In genomic region chr3:4751057-4752051, GRCh38 we compare ENCODE assay signal across 8 cellular contexts.
DNase-seq lines count a peak whose midpoint lies in the region; ATAC-seq and TF ChIP-seq lines count a peak whose summit lies in the region.

No MANE protein-coding gene starts in this region.

- no peak overlapping the region for H3K27ac ChIP-seq in MM.1S (ENCODE audit: low read length)

- H3K27ac Mint-ChIP-seq in activated CD8-positive, alpha-beta memory T cell treated with anti-CD3 and anti-CD28 coated beads, Interleukin-2, amount 10 ng/mL, durations not matched to agents 7 days and 5 days = peak overlapping the region; percentile 1
- H3K27ac Mint-ChIP-seq in activated CD8-positive, alpha-beta T cell treated with anti-CD3 and anti-CD28 coated beads for 36 hours = peak overlapping the region; percentile 43

- no peak for TF ChIP-seq CTCF in activated CD8-positive, alpha-beta T cell treated with anti-CD3 and anti-CD28 coated beads for 36 hours (IDR thresholded peaks at IDR 0.05)
- no peak for TF ChIP-seq CTCF in MM.1S (IDR thresholded peaks at IDR 0.05; ENCODE audit: low read length)

- no peak for DNase-seq in activated CD8-positive, alpha-beta memory T cell treated with anti-CD3 and anti-CD28 coated beads, Interleukin-2, amount 10 ng/mL, durations not matched to agents 7 days and 5 days
- DNase-seq in activated CD8-positive, alpha-beta memory T cell treated with anti-CD3 and anti-CD28 coated beads for 24 hours = no peak
- DNase-seq in activated CD8-positive, alpha-beta T cell treated with anti-CD3 and anti-CD28 coated beads for 36 hours = no peak
- no peak for DNase-seq in Right ventricle myocardium superior
- no peak for DNase-seq in sciatic nerve (ENCODE audit: low spot score)
- no peak for DNase-seq in NCI-H2107 (lab: John Stamatoyannopoulos, UW)
- DNase-seq in MM.1S = no peak

- no peaks in the 10 kb centered on the region for H3K9me3 Mint-ChIP-seq in activated CD8-positive, alpha-beta memory T cell treated with anti-CD3 and anti-CD28 coated beads, Interleukin-2, amount 10 ng/mL, durations not matched to agents 7 days and 5 days (ENCODE audit: low read depth)
- H3K9me3 Mint-ChIP-seq in activated CD8-positive, alpha-beta T cell treated with anti-CD3 and anti-CD28 coated beads for 36 hours = no peaks in the 10 kb centered on the region

- H3K4me3 Mint-ChIP-seq in activated CD8-positive, alpha-beta memory T cell treated with anti-CD3 and anti-CD28 coated beads, Interleukin-2, amount 10 ng/mL, durations not matched to agents 7 days and 5 days = no peak overlapping the region
- H3K4me3 Mint-ChIP-seq in activated CD8-positive, alpha-beta T cell treated with anti-CD3 and anti-CD28 coated beads for 36 hours = no peak overlapping the region

- H3K27me3 ChIP-seq in MM.1S (replicated peaks; ENCODE audit: insufficient read depth, low read length) = no peaks in the 10 kb centered on the region

- no peak overlapping the region for H2AFZ ChIP-seq in MM.1S (ENCODE audit: low read length)

- H3K4me2 ChIP-seq in MM.1S (ENCODE audit: low read depth, low read length) = no peak overlapping the region

- no peak for ATAC-seq in activated CD8-positive, alpha-beta memory T cell treated with anti-CD3 and anti-CD28 coated beads, Interleukin-2, amount 10 ng/mL, durations not matched to agents 7 days and 5 days
- no peak for ATAC-seq in activated CD8-positive, alpha-beta T cell treated with anti-CD3 and anti-CD28 coated beads for 36 hours
- ATAC-seq in Right ventricle myocardium superior (ENCODE audit: poor library complexity) (peak; percentile 75), sciatic nerve (peak; percentile 88), HG02840 (IDR thresholded peaks at IDR 0.05; ENCODE audit: low FRiP score, unreplicated experiment) (no peak)

- H3K9me3 ChIP-seq in MM.1S (replicated peaks; ENCODE audit: insufficient read depth, low read length) = no peaks in the 10 kb centered on the region

- no peak overlapping the region for H3K4me3 ChIP-seq in MM.1S (ENCODE audit: low read length)

- no peaks in the 10 kb centered on the region for H3K4me1 ChIP-seq in MM.1S (ENCODE audit: low read length)

- no peaks in the 10 kb centered on the region for H3K9me2 ChIP-seq in MM.1S (replicated peaks; ENCODE audit: insufficient read depth, low read length)

- no peaks in the 10 kb centered on the region for H3K36me3 ChIP-seq in MM.1S (replicated peaks; ENCODE audit: insufficient read depth, low read length)

- POLR2A ChIA-PET in activated CD8-positive, alpha-beta T cell treated with anti-CD3 and anti-CD28 coated beads for 36 hours (lab: Charles Lee) = interaction anchor here (1.5 kb wide), 1 partner anchor 11 kb away, joined by 3 read pairs; no protein-coding TSS in a partner anchor

- H3K79me2 ChIP-seq in MM.1S (ENCODE audit: low read length) = no peaks in the 10 kb centered on the region

- H3K4me1 Mint-ChIP-seq in activated CD8-positive, alpha-beta memory T cell treated with anti-CD3 and anti-CD28 coated beads, Interleukin-2, amount 10 ng/mL, durations not matched to agents 7 days and 5 days = peaks cover 65% of the 10 kb centered on the region
- H3K4me1 Mint-ChIP-seq in activated CD8-positive, alpha-beta T cell treated with anti-CD3 and anti-CD28 coated beads for 36 hours (ENCODE audit: low read depth) = peaks cover 47% of the 10 kb centered on the region

- no peak overlapping the region for H3K9ac ChIP-seq in MM.1S (ENCODE audit: low read length)

- CTCF ChIA-PET in activated CD8-positive, alpha-beta memory T cell treated with anti-CD3 and anti-CD28 coated beads, Interleukin-2, amount 10 ng/mL, durations not matched to agents 7 days and 5 days (lab: Charles Lee) = interaction anchor here (1.1 to 1.5 kb wide), 2 partner anchors 40 to 84 kb away, joined by 3 read pairs; no protein-coding TSS in a partner anchor
- CTCF ChIA-PET in activated CD8-positive, alpha-beta T cell treated with anti-CD3 and anti-CD28 coated beads for 36 hours (lab: Charles Lee) = interaction anchor here (1.1 kb wide), 1 partner anchor 40 kb away, joined by 5 read pairs; no protein-coding TSS in a partner anchor

- H4K20me1 ChIP-seq in MM.1S (ENCODE audit: insufficient read depth, low read length) = no peaks in the 10 kb centered on the region

- intact Hi-C loops in activated CD8-positive, alpha-beta T cell treated with anti-CD3 and anti-CD28 coated beads for 36 hours (cut with micrococcal nuclease) = no loop called here
- intact Hi-C loops in Right ventricle myocardium superior (cut with DNase I) = no loop called here
- intact Hi-C loops in sciatic nerve (cut with DNase I) = no loop called here

- H3K36me3 Mint-ChIP-seq in activated CD8-positive, alpha-beta memory T cell treated with anti-CD3 and anti-CD28 coated beads, Interleukin-2, amount 10 ng/mL, durations not matched to agents 7 days and 5 days = peaks cover 67% of the 10 kb centered on the region
- H3K36me3 Mint-ChIP-seq in activated CD8-positive, alpha-beta T cell treated with anti-CD3 and anti-CD28 coated beads for 36 hours (ENCODE audit: low read depth) = peaks cover 51% of the 10 kb centered on the region

- H3K27me3 Mint-ChIP-seq in activated CD8-positive, alpha-beta memory T cell treated with anti-CD3 and anti-CD28 coated beads, Interleukin-2, amount 10 ng/mL, durations not matched to agents 7 days and 5 days = no peaks in the 10 kb centered on the region
- H3K27me3 Mint-ChIP-seq in activated CD8-positive, alpha-beta T cell treated with anti-CD3 and anti-CD28 coated beads for 36 hours = no peaks in the 10 kb centered on the region

- no peaks in the 10 kb centered on the region for H3F3A ChIP-seq in MM.1S (ENCODE audit: insufficient read depth, low read length)

Comparison
In these comparisons a context has a peak if more than half of its experiments do, and no peak if none do; other contexts are left out.
1. ATAC-seq: peak in Right ventricle myocardium superior (single experiment) and sciatic nerve (single experiment); none in activated CD8-positive, alpha-beta memory T cell treated with anti-CD3 and anti-CD28 coated beads, Interleukin-2, amount 10 ng/mL, durations not matched to agents 7 days and 5 days (single experiment), activated CD8-positive, alpha-beta T cell treated with anti-CD3 and anti-CD28 coated beads for 36 hours (single experiment) and HG02840 (single experiment).